17 cellular contexts compared by ENCODE assay signal in the genomic region with DNA sequence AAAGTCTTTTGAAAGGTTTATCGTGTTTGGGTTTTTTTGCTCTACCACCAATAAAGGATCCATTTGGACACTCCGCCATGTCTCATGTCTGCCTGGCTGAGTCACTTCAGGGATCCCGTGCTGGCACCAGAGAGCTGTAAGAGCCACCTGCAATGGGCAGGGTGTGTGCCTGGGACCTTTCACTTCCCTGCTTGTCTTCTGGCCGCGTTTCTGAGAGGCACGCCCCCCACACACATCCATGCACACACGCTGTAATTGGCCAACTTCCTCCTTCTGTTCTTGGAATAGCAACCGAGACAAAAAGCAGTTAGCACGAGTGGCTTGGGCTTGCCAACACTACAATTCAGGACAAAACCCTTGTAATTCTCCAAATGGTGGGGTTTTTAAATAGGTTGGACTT. TPM values are rescaled to one million over a fixed set of nuclear protein-coding genes. Genes with fewer than 3 reads are reported as not detected.
DNase-seq lines count a peak whose midpoint lies in the region; ATAC-seq and TF ChIP-seq lines count a peak whose summit lies in the region.
"Had no signal": no experiment of that assay in that cellular context is flagged by ENCODE, and none has a peak within 500 bp of the region (broad histone marks: within the 10 kb centered on the region; RNA-seq: fewer than 3 reads in every experiment).

No MANE protein-coding gene starts in this region.

- no peaks in the 10 kb centered on the region for H3K9me3 ChIP-seq in colonic mucosa
- H3K9me3 ChIP-seq in lung (ENCODE audit: control insufficient read depth in 2 of 2, insufficient read depth in 1 of 2, low read length in 1 of 2): no peaks in the 10 kb centered on the region
- H3K9me3 ChIP-seq: neutrophil had no signal

- 20 to 41% methylated on average over 9 of the region's 9 CpGs for WGBS in lung, 2 donors

- no peak for TF ChIP-seq CTCF in NB4 (IDR thresholded peaks at IDR 0.05; ENCODE audit: low read depth, low read length)
- no peak for TF ChIP-seq CTCF in colonic mucosa (IDR thresholded peaks at IDR 0.05)
- no peak for TF ChIP-seq CTCF in lung (IDR thresholded peaks at IDR 0.05; ENCODE audit: control extremely low read depth, extremely low read depth)

- H3K9ac ChIP-seq in colonic mucosa (ENCODE audit: low read depth in 2 of 2, low read length in 2 of 2): no peak overlapping the region

- H3K36me3 ChIP-seq in colonic mucosa (peaks cover 5% of the 10 kb centered on the region), lung (ENCODE audit: control insufficient read depth in 2 of 2, insufficient read depth in 2 of 2, low read length in 2 of 2) (peaks cover 22 to 38% of the 10 kb centered on the region in 2 donors)
- H3K36me3 ChIP-seq: neutrophil had no signal

- intact Hi-C loops in colonic mucosa (cut with DNase I): no loop called here

- no peak overlapping the region for H3K4me3 ChIP-seq in NB4 (ENCODE audit: low read depth, low read length)
- no peak overlapping the region for H3K4me3 ChIP-seq in colonic mucosa
- H3K4me3 ChIP-seq in lung: no peak overlapping the region
- H3K4me3 ChIP-seq: cardiac muscle cell had no signal

- DNase-seq in NB4 (ENCODE audit: low read depth): peak; percentile 87
- DNase-seq in colonic mucosa: peak; percentile 66
- peak; percentile 53 for DNase-seq in lung (ENCODE audit: low spot score)
- DNase-seq: activated CD4-positive, alpha-beta T cell treated with anti-CD3 and anti-CD28 coated beads, Interleukin-2, amount 10 ng/mL, durations not matched to agents 24 days and 14 days; activated gamma-delta T cell treated with Interleukin-2 at 50 U/mL for 16 hours; DMS79 treated with DMSO at 0.1 percent for 48 hours; NCI-H526; stimulated activated naive CD4-positive, alpha-beta T cell had no signal

- no peak for TF ChIP-seq POLR2A in NB4 (IDR thresholded peaks at IDR 0.05; ENCODE audit: extremely low read depth, insufficient read length)

- no peaks in the 10 kb centered on the region for H3K4me1 ChIP-seq in colonic mucosa
- H3K4me1 ChIP-seq in lung (ENCODE audit: control insufficient read depth in 2 of 2, insufficient read depth in 2 of 2, low read length in 2 of 2): peaks cover 1 to 3% of the 10 kb centered on the region in 2 donors

- no peaks in the 10 kb centered on the region for H3K27me3 ChIP-seq in colonic mucosa
- no peaks in the 10 kb centered on the region for H3K27me3 ChIP-seq in lung (ENCODE audit: control insufficient read depth, insufficient read depth)
- H3K27me3 ChIP-seq: cardiac muscle cell, neutrophil had no signal

- H3K27ac ChIP-seq in colonic mucosa (peak overlapping the region; percentile 4), lung (ENCODE audit: low read depth in 1 of 2, low read length in 1 of 2) (no peak overlapping the region)
- H3K27ac ChIP-seq: cardiac muscle cell, neutrophil had no signal

- no peak for ATAC-seq in lung (ENCODE audit: insufficient read depth, low FRiP score)
- no peak for ATAC-seq in GM21528 (IDR thresholded peaks at IDR 0.05; ENCODE audit: low FRiP score, unreplicated experiment)
- ATAC-seq in HG03457 (IDR thresholded peaks at IDR 0.05; ENCODE audit: unreplicated experiment): no peak
- ATAC-seq in GM18502 (IDR thresholded peaks at IDR 0.05; ENCODE audit: poor library complexity, unreplicated experiment): no peak
- no peak for ATAC-seq in GM18861 (IDR thresholded peaks at IDR 0.05; ENCODE audit: unreplicated experiment)
- ATAC-seq: SK-N-SH treated with all-trans-retinoic acid at 6 μM for 48 hours had no signal

RNA-seq across cellular contexts. Expression of gene SOST, which starts 9.8 kb away (rescaled TPM):
- total RNA-seq in colonic mucosa (not detected), lung (not detected)
- polyA plus RNA-seq in lung: under 1 TPM; 0.02 to 0.04 TPM
- total RNA-seq: activated CD4-positive, alpha-beta T cell treated with anti-CD3 and anti-CD28 coated beads, Interleukin-2, amount 10 ng/mL, durations not matched to agents 24 days and 14 days; epithelial cell of proximal tubule had no signal

RNA-seq across cellular contexts. Expression of gene DUSP3, which starts 10.4 kb away (rescaled TPM):
- total RNA-seq in colonic mucosa: 10 to 100 TPM; 43.4 to 68.7 TPM
- 10 to 100 TPM; 49.6 to 86.3 TPM for total RNA-seq in lung
- 10 to 100 TPM; 50.5 to 82.6 TPM for polyA plus RNA-seq in lung

RNA-seq across cellular contexts. Expression of gene CFAP97D1, which starts 11.9 kb away (rescaled TPM):
- total RNA-seq in colonic mucosa: not detected
- under 1 TPM in 1 of 2 donors, not detected in 1; 0.06 TPM for total RNA-seq in lung
- polyA plus RNA-seq in lung: under 1 TPM; 0.01 to 0.02 TPM
- total RNA-seq: activated CD4-positive, alpha-beta T cell treated with anti-CD3 and anti-CD28 coated beads, Interleukin-2, amount 10 ng/mL, durations not matched to agents 24 days and 14 days; cardiac muscle cell; epithelial cell of proximal tubule had no signal
- polyA plus RNA-seq: cardiac muscle cell, keratinocyte had no signal
